Comparison of ENCODE assay signal across 1 cellular context in genomic region chr2:187527262-187527661, GRCh38.
TF ChIP-seq lines count a peak whose summit lies in the region.

No MANE protein-coding gene starts in this region.

TF ChIP-seq in WTC11, 78 proteins besides CTCF, POLR2A, EP300 and RAD21 (continued from another document):
- TF ChIP-seq HMGA2 (CRISPR knock-in tag; IDR thresholded peaks at IDR 0.05) (no peak), ZSCAN18 (CRISPR knock-in tag; IDR thresholded peaks at IDR 0.05) (no peak), CREM (CRISPR knock-in tag; IDR thresholded peaks at IDR 0.05) (no peak), CDX4 (CRISPR knock-in tag; IDR thresholded peaks at IDR 0.05; ENCODE audit: borderline replicate concordance) (no peak)
